Comparison of ENCODE assay signal across 8 cellular contexts in the genomic region with DNA sequence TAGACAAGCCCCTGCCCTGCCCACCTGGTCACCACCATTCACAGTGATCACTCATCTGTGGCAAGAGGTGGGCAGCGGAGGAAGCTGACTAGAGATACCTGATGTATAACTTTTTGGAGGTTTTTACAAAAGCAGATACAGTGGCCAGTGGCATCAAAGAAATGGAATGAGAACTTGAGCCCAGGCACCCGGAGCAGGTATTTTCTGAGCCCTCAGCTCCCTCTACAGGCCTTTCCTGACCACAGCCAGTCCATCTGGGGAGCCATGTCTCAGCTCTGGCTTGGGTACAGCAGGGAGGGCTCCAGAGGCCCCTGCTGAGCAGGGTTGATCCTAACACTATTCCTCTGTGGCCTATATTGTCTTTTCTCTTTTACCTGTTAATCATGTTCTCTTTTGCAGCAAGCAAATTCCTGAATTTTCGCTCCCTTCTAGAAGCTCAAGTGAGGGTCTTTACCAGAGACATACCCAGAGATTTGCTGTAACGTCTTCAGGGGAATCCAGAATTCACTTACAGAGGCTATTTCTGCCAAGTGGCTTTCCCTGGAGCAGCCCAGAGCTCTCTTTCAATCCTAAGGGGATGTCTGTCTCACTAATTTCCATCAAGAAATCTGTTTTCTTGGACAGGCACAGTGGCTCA. TPM values are rescaled to one million over a fixed set of nuclear protein-coding genes. Genes with fewer than 3 reads are reported as not detected.
A peak's percentile ranks its signal among the peaks of the same experiment; 100 is the strongest.
DNase-seq lines count a peak whose midpoint lies in the region; ATAC-seq and TF ChIP-seq lines count a peak whose summit lies in the region.

No MANE protein-coding gene starts in this region.

- POLR2A ChIA-PET in naive thymus-derived CD4-positive, alpha-beta T cell (lab: Charles Lee) = interaction anchor here (0.6 kb wide), 1 partner anchor 141 kb away, joined by 3 read pairs; no protein-coding TSS in a partner anchor

- no peaks in the 10 kb centered on the region for H4K20me1 ChIP-seq in Karpas-422 (ENCODE audit: insufficient read depth, low read depth, low read length)

- DNase-seq in activated T-cell treated with anti-CD3 and anti-CD28 coated beads for 48 hours (ENCODE audit: low read depth) (peak; percentile 15), Karpas-422 (peak; percentile 85), SJCRH30 (peak; percentile 37 to 61), esophagus muscularis mucosa (ENCODE audit: extremely low spot score) (no peak)
- no peak for DNase-seq in activated T-cell treated with anti-CD3 and anti-CD28 coated beads, Interleukin-2, amount 50 U/mL, for 48 hours
- DNase-seq in naive thymus-derived CD4-positive, alpha-beta T cell = peak in 1 of 9 donors; percentile 16
- DNase-seq in activated effector memory CD4-positive, alpha-beta T cell treated with anti-CD3 and anti-CD28 coated beads, Interleukin-2, amount 50 U/mL, for 16 hours = no peak

- H2AFZ ChIP-seq in Karpas-422 (ENCODE audit: low read length) = no peak overlapping the region

- no peaks in the 10 kb centered on the region for H3K27me3 ChIP-seq in Karpas-422 (ENCODE audit: low read length)
- H3K27me3 ChIP-seq in SJCRH30 = peaks cover 9% of the 10 kb centered on the region
- no peaks in the 10 kb centered on the region for H3K27me3 ChIP-seq in esophagus muscularis mucosa
- H3K27me3 ChIP-seq in naive thymus-derived CD4-positive, alpha-beta T cell (ENCODE audit: control insufficient read depth in 2 of 2, insufficient read depth in 2 of 2, low read length in 2 of 2) = no peaks in the 10 kb centered on the region

- peak; percentile 63 to 76 (median 72) for TF ChIP-seq CTCF in esophagus muscularis mucosa (IDR thresholded peaks at IDR 0.05)

- no peaks in the 10 kb centered on the region for H3K9me3 ChIP-seq in Karpas-422 (ENCODE audit: low read length)
- no peaks in the 10 kb centered on the region for H3K9me3 ChIP-seq in SJCRH30 (replicated peaks)
- H3K9me3 ChIP-seq in esophagus muscularis mucosa = no peaks in the 10 kb centered on the region
- H3K9me3 ChIP-seq in naive thymus-derived CD4-positive, alpha-beta T cell (ENCODE audit: control insufficient read depth in 2 of 3, low read length in 3 of 3) = no peaks in the 10 kb centered on the region

- no peak overlapping the region for H3K4me3 Mint-ChIP-seq in naive thymus-derived CD4-positive, alpha-beta T cell

- TF ChIP-seq EP300 in esophagus muscularis mucosa (IDR thresholded peaks at IDR 0.05) = no peak

- no peak overlapping the region for H3K4me2 ChIP-seq in Karpas-422 (ENCODE audit: low read depth, low read length, poor library complexity, severe bottlenecking)

- H3K27ac Mint-ChIP-seq in naive thymus-derived CD4-positive, alpha-beta T cell = no peak overlapping the region

- TF ChIP-seq POLR2A in esophagus muscularis mucosa (IDR thresholded peaks at IDR 0.05; ENCODE audit: low read depth) = no peak

- peaks cover 0 to 27% (median 5%) of the 10 kb centered on the region in 5 donors for H3K36me3 Mint-ChIP-seq in naive thymus-derived CD4-positive, alpha-beta T cell

- peaks cover 0 to 2% (median 0%) of the 10 kb centered on the region in 11 donors for H3K9me3 Mint-ChIP-seq in naive thymus-derived CD4-positive, alpha-beta T cell

- CTCF ChIA-PET in naive thymus-derived CD4-positive, alpha-beta T cell (lab: Charles Lee) = interaction anchor here (0.7 to 2.0 kb wide), 4 partner anchors 92 to 112 kb away, joined by 3 to 9 read pairs (median 4); no protein-coding TSS in a partner anchor

- H3K27me3 Mint-ChIP-seq in naive thymus-derived CD4-positive, alpha-beta T cell = no peaks in the 10 kb centered on the region

- H3K9me2 ChIP-seq in Karpas-422 (replicated peaks; ENCODE audit: insufficient read depth, low read length) = no peaks in the 10 kb centered on the region

- intact Hi-C loops in esophagus muscularis mucosa (cut with DNase I) = loop anchor here (5.0 to 10.0 kb wide), 2 partner anchors 94 to 187 kb away; no protein-coding TSS in a partner anchor
- intact Hi-C loops in naive thymus-derived CD4-positive, alpha-beta T cell (cut with micrococcal nuclease) = loop anchor here (1.0 to 2.0 kb wide), 2 partner anchors 91 to 183 kb away; no protein-coding TSS in a partner anchor

- no peaks in the 10 kb centered on the region for H3K79me2 ChIP-seq in Karpas-422 (ENCODE audit: low read length)

- ATAC-seq in naive thymus-derived CD4-positive, alpha-beta T cell = peak; percentile 64
- no peak for ATAC-seq in HG03095 (IDR thresholded peaks at IDR 0.05; ENCODE audit: unreplicated experiment)

- no peak overlapping the region for H3K4me3 ChIP-seq in Karpas-422 (ENCODE audit: low read length)
- no peak overlapping the region for H3K4me3 ChIP-seq in SJCRH30
- H3K4me3 ChIP-seq in esophagus muscularis mucosa = no peak overlapping the region
- no peak overlapping the region for H3K4me3 ChIP-seq in naive thymus-derived CD4-positive, alpha-beta T cell (ENCODE audit: low read length)

- WGBS in esophagus muscularis mucosa = 44% methylated on average over 3 of the region's 4 CpGs

- no peaks in the 10 kb centered on the region for H3K36me3 ChIP-seq in Karpas-422 (ENCODE audit: insufficient read depth, low read length)
- H3K36me3 ChIP-seq in SJCRH30 = no peaks in the 10 kb centered on the region
- H3K36me3 ChIP-seq in esophagus muscularis mucosa = peaks cover 8 to 36% (median 29%) of the 10 kb centered on the region in 4 donors
- peaks cover 0 to 22% (median 0%) of the 10 kb centered on the region in 3 experiments for H3K36me3 ChIP-seq in naive thymus-derived CD4-positive, alpha-beta T cell (ENCODE audit: control insufficient read depth in 2 of 3, insufficient read depth in 3 of 3, low read length in 3 of 3)

- H3K4me1 Mint-ChIP-seq in naive thymus-derived CD4-positive, alpha-beta T cell = no peaks in the 10 kb centered on the region

- no peaks in the 10 kb centered on the region for H3K4me1 ChIP-seq in Karpas-422 (ENCODE audit: low read length)
- H3K4me1 ChIP-seq in SJCRH30 = no peaks in the 10 kb centered on the region
- peaks cover 0 to 4% (median 0%) of the 10 kb centered on the region in 4 donors for H3K4me1 ChIP-seq in esophagus muscularis mucosa
- H3K4me1 ChIP-seq in naive thymus-derived CD4-positive, alpha-beta T cell (ENCODE audit: control insufficient read depth in 2 of 2, insufficient read depth in 2 of 2, low read length in 2 of 2) = no peaks in the 10 kb centered on the region

- no peak overlapping the region for H3K9ac ChIP-seq in Karpas-422 (ENCODE audit: low read length)

- H3K27ac ChIP-seq in Karpas-422 (ENCODE audit: low read length) = no peak overlapping the region
- no peak overlapping the region for H3K27ac ChIP-seq in SJCRH30
- no peak overlapping the region for H3K27ac ChIP-seq in esophagus muscularis mucosa (replicated peaks in 1 of 4)
- no peak overlapping the region for H3K27ac ChIP-seq in naive thymus-derived CD4-positive, alpha-beta T cell (ENCODE audit: low read depth, low read length)

RNA-seq across cellular contexts. Expression of a gene that starts 27.3 kb away (rescaled TPM):
- total RNA-seq in Karpas-422 (2014; rRNA removed; shearing (Covaris generic); ENCODE audit: low replicate concordance) = not detected in 2 replicates
- total RNA-seq in SJCRH30 (2014; rRNA removed; shearing (Covaris generic)) = not detected in 2 replicates
- 1 to 10 TPM; 2.5 to 8.4 (median 3.8) TPM for total RNA-seq in esophagus muscularis mucosa
- total RNA-seq in naive thymus-derived CD4-positive, alpha-beta T cell = 10 to 100 TPM in 2 of 5 experiments, 1 to 10 TPM in 3; 4.0 to 14.1 (median 5.9) TPM
- 1 to 10 TPM; 1.4 to 2.0 TPM for polyA plus RNA-seq in naive thymus-derived CD4-positive, alpha-beta T cell

RNA-seq across cellular contexts. Expression of a gene that starts 32.2 kb away (rescaled TPM):
- total RNA-seq in Karpas-422 (2014; rRNA removed; shearing (Covaris generic); ENCODE audit: low replicate concordance) = 0.07 and 0.22 TPM in 2 replicates
- not detected in 2 replicates for total RNA-seq in SJCRH30 (2014; rRNA removed; shearing (Covaris generic))
- 1 to 10 TPM in 1 of 4 donors, under 1 TPM in 2, not detected in 1; 0.06 to 2.0 (median 0.57) TPM for total RNA-seq in esophagus muscularis mucosa
- total RNA-seq in naive thymus-derived CD4-positive, alpha-beta T cell = 1 to 10 TPM in 1 of 5 experiments, under 1 TPM in 3, not detected in 1; 0.08 to 1.1 (median 0.14) TPM
- not detected for polyA plus RNA-seq in naive thymus-derived CD4-positive, alpha-beta T cell

Comparison
In these comparisons a context has a peak if more than half of its experiments do, and no peak if none do; other contexts are left out.
1. DNase-seq: peak in activated T-cell treated with anti-CD3 and anti-CD28 coated beads for 48 hours (single experiment), Karpas-422 (single experiment) and SJCRH30 (2 of 2); none in activated T-cell treated with anti-CD3 and anti-CD28 coated beads, Interleukin-2, amount 50 U/mL, for 48 hours (0 of 2), esophagus muscularis mucosa (single experiment) and activated effector memory CD4-positive, alpha-beta T cell treated with anti-CD3 and anti-CD28 coated beads, Interleukin-2, amount 50 U/mL, for 16 hours (single experiment).